Comparison of ENCODE assay signal across 28 cellular contexts in genomic region chr12:120095356-120096135, GRCh38. TPM values are rescaled to one million over a fixed set of nuclear protein-coding genes. Genes with fewer than 3 reads are reported as not detected.
DNase-seq lines count a peak whose midpoint lies in the region; ATAC-seq, FAIRE-seq and TF ChIP-seq lines count a peak whose summit lies in the region.
"Had no signal": no experiment of that assay in that cellular context is flagged by ENCODE, and none has a peak within 500 bp of the region (broad histone marks: within the 10 kb centered on the region; RNA-seq: fewer than 3 reads in every experiment).

No MANE protein-coding gene starts in this region.

- POLR2A ChIA-PET in HepG2 (lab: Yijun Ruan, JAX) = no interaction called here

- H3K36me3 Mint-ChIP-seq in dendritic cell treated with granulocyte-macrophage colony-stimulating factor and Interleukin-4, amounts not matched to agents 40 ng/mL and 50 ng/mL, for 4 days (ENCODE audit: low read depth) = peaks cover 100% of the 10 kb centered on the region

- no peak for TF ChIP-seq RAD21 in HepG2 (CRISPR knock-in tag; IDR thresholded peaks at IDR 0.05)

- H3K27ac ChIP-seq in HepG2 (ENCODE audit: extremely low read length, insufficient read depth, low read length) (no peak overlapping the region), right lobe of liver (no peak overlapping the region), HUES64 (ENCODE audit: low read depth, low read length) (peak overlapping the region; percentile 48; the same call in 1 of the 2 replicates), esophagus squamous epithelium (no peak overlapping the region)
- H3K27ac ChIP-seq: BLaER1, GM23248, KMS-11, ovary had no signal

- no peak for FAIRE-seq in HepG2 (lab: Jason Lieb, UNC)
- FAIRE-seq: astrocyte had no signal

- DNase-seq in HepG2 (ENCODE audit: low spot score) (no peak), right lobe of liver (no peak), esophagus squamous epithelium (lab: John Stamatoyannopoulos, UW) (no peak), NCI-H1436 (lab: John Stamatoyannopoulos, UW) (no peak), SHP77 treated with DMSO at 0.1 percent for 48 hours (lab: John Stamatoyannopoulos, UW) (no peak), NCI-H446 (lab: John Stamatoyannopoulos, UW) (no peak)
- DNase-seq: activated gamma-delta T cell treated with Interleukin-2 at 50 U/mL for 16 hours; activated T-cell treated with anti-CD3 and anti-CD28 coated beads, Interleukin-2, amount 50 U/mL, for 1 hour; central memory CD4-positive, alpha-beta T cell; DMS53; GM23248; MM.1S; NCI-H1105 treated with DMSO at 0.1 percent for 48 hours; NCI-H2029; NCI-H526; ovary; PC-3; SIG-M5 had no signal

- TF ChIP-seq EP300 in HepG2 (IDR thresholded peaks at IDR 0.05; ENCODE audit: low read depth in 2 of 2, low read length in 2 of 2) (no peak), HepG2 (CRISPR knock-in tag; IDR thresholded peaks at IDR 0.05; ENCODE audit: borderline replicate concordance) (no peak)

- no peaks in the 10 kb centered on the region for H3K27me3 Mint-ChIP-seq in dendritic cell treated with granulocyte-macrophage colony-stimulating factor and Interleukin-4, amounts not matched to agents 40 ng/mL and 50 ng/mL, for 4 days
- H3K27me3 Mint-ChIP-seq: stimulated activated memory B cell treated with anti-CD40 and anti-IgM and Interleukin-4, amounts not matched to agents 10 μg/mL and 1 μg/mL and 100 μg/mL, for 72 hours; type B pancreatic cell had no signal

- ATAC-seq in HepG2 (no peak), right lobe of liver (no peak)
- ATAC-seq: PC-3; stimulated activated memory B cell treated with anti-CD40 and anti-IgM and Interleukin-4, amounts not matched to agents 10 μg/mL and 1 μg/mL and 100 μg/mL, for 72 hours had no signal

- intact Hi-C loops in HepG2 (cut with micrococcal nuclease; ENCODE audit: unreplicated experiment) = no loop called here
- intact Hi-C loops in right lobe of liver (cut with DNase I) = loop anchor here in 1 of 2 donors (10.0 kb wide), 1 partner anchor 101 kb away; no protein-coding TSS in a partner anchor
- intact Hi-C loops in dendritic cell treated with granulocyte-macrophage colony-stimulating factor and Interleukin-4, amounts not matched to agents 40 ng/mL and 50 ng/mL, for 4 days (cut with micrococcal nuclease) = no loop called here
- intact Hi-C loops in esophagus squamous epithelium (cut with DNase I) = no loop called here

- no peaks in the 10 kb centered on the region for H3K9me3 Mint-ChIP-seq in dendritic cell treated with granulocyte-macrophage colony-stimulating factor and Interleukin-4, amounts not matched to agents 40 ng/mL and 50 ng/mL, for 4 days
- H3K9me3 Mint-ChIP-seq: nephron; stimulated activated memory B cell treated with anti-CD40 and anti-IgM and Interleukin-4, amounts not matched to agents 10 μg/mL and 1 μg/mL and 100 μg/mL, for 72 hours; T-helper 2 cell treated with Interferon-gamma antibody and Interleukin-4, amounts not matched to agents 5 μg/mL and 100 μg/mL, for 36 hours; type B pancreatic cell had no signal

- no peak overlapping the region for H3K4me3 ChIP-seq in HepG2 (replicated peaks in 1 of 3; ENCODE audit: insufficient read depth in 1 of 3, low read depth in 2 of 3, low read length in 3 of 3)
- no peak overlapping the region for H3K4me3 ChIP-seq in right lobe of liver
- no peak overlapping the region for H3K4me3 ChIP-seq in HUES64 (ENCODE audit: low read length)
- H3K4me3 ChIP-seq in esophagus squamous epithelium = no peak overlapping the region
- H3K4me3 ChIP-seq: BLaER1, GM23248, ovary, skin epidermis had no signal

- H3K4me1 ChIP-seq in HepG2 (ENCODE audit: insufficient read depth, low read length) (peaks cover 17% of the 10 kb centered on the region), right lobe of liver (no peaks in the 10 kb centered on the region), HUES64 (ENCODE audit: insufficient read depth, low read length) (peaks cover 26% of the 10 kb centered on the region), esophagus squamous epithelium (peaks cover 5 to 28% (median 9%) of the 10 kb centered on the region in 3 donors)

- peak overlapping the region; percentile 82 for H3K27ac Mint-ChIP-seq in dendritic cell treated with granulocyte-macrophage colony-stimulating factor and Interleukin-4, amounts not matched to agents 40 ng/mL and 50 ng/mL, for 4 days
- H3K27ac Mint-ChIP-seq: stimulated activated memory B cell treated with anti-CD40 and anti-IgM and Interleukin-4, amounts not matched to agents 10 μg/mL and 1 μg/mL and 100 μg/mL, for 72 hours; type B pancreatic cell had no signal

- no peaks in the 10 kb centered on the region; the same call in 1 of the 2 replicates for H4K20me1 ChIP-seq in HepG2 (ENCODE audit: insufficient read depth, low read length)

- peaks cover 59% of the 10 kb centered on the region for H3K4me1 Mint-ChIP-seq in dendritic cell treated with granulocyte-macrophage colony-stimulating factor and Interleukin-4, amounts not matched to agents 40 ng/mL and 50 ng/mL, for 4 days (ENCODE audit: low read depth)

- H3K9ac ChIP-seq in HepG2 (ENCODE audit: insufficient read depth, low read depth, low read length) = no peak overlapping the region
- H3K9ac ChIP-seq in HUES64 (ENCODE audit: low read depth, low read length) = no peak overlapping the region
- H3K9ac ChIP-seq: GM23248, KMS-11 had no signal

- in situ Hi-C loops in HepG2 (cut with HindIII; ENCODE audit: extremely low pct_ligation_motif_present, low pct_unique_long_range_greater_than_20kb) = no loop called here

- no peak overlapping the region for H3K4me2 ChIP-seq in HepG2 (ENCODE audit: low read depth, low read length)
- H3K4me2 ChIP-seq: KMS-11 had no signal

- no peaks in the 10 kb centered on the region for H3K79me2 ChIP-seq in HepG2 (ENCODE audit: insufficient read depth, low read length)

- TF ChIP-seq POLR2A in HepG2 (IDR thresholded peaks at IDR 0.05; ENCODE audit: insufficient read depth in 1 of 2, low read depth in 2 of 2, low read length in 2 of 2) (no peak), right lobe of liver (IDR thresholded peaks at IDR 0.05) (no peak), esophagus squamous epithelium (IDR thresholded peaks at IDR 0.05) (no peak)

- H3K9me3 ChIP-seq in HepG2 (ENCODE audit: low read length) = no peaks in the 10 kb centered on the region
- H3K9me3 ChIP-seq in right lobe of liver = no peaks in the 10 kb centered on the region
- H3K9me3 ChIP-seq in HUES64 (ENCODE audit: insufficient read depth, low read depth, low read length) = no peaks in the 10 kb centered on the region
- no peaks in the 10 kb centered on the region for H3K9me3 ChIP-seq in esophagus squamous epithelium
- H3K9me3 ChIP-seq: BLaER1, ovary had no signal

- 92% methylated on average over 8 of the region's 21 CpGs for WGBS in HepG2 (ENCODE audit: low lambda C conversion rate)
- 94% methylated on average over 5 of the region's 21 CpGs for WGBS in right lobe of liver (ENCODE audit: insufficient coverage, low coverage, low lambda C conversion rate, missing lambda C conversion rate)
- WGBS in HUES64 = 91% methylated on average over 21 of the region's 21 CpGs
- WGBS in esophagus squamous epithelium, 2 donors = 82 to 100% methylated on average over 1 to 9 of the region's 21 CpGs

- CTCF ChIA-PET in HepG2 (lab: Yijun Ruan, JAX; ENCODE audit: low intra/inter-chr PET ratio, low total read pairs) = no interaction called here

- no peak for TF ChIP-seq CTCF in HepG2 (CRISPR knock-in tag; IDR thresholded peaks at IDR 0.05)
- no peak for TF ChIP-seq CTCF in right lobe of liver (IDR thresholded peaks at IDR 0.05)
- TF ChIP-seq CTCF in esophagus squamous epithelium (IDR thresholded peaks at IDR 0.05) = no peak

- peaks cover 14 to 38% of the 10 kb centered on the region in 2 experiments; a peak in 4 of 5 replicates for H3K36me3 ChIP-seq in HepG2 (replicated peaks in 1 of 2; ENCODE audit: control insufficient read depth in 1 of 2, insufficient read depth in 2 of 2, low read length in 2 of 2)
- peaks cover 0 to 34% (median 12%) of the 10 kb centered on the region in 4 donors for H3K36me3 ChIP-seq in right lobe of liver
- H3K36me3 ChIP-seq in HUES64 (ENCODE audit: insufficient read depth, low read length) = peaks cover 26% of the 10 kb centered on the region
- peaks cover 29 to 100% (median 36%) of the 10 kb centered on the region in 3 donors for H3K36me3 ChIP-seq in esophagus squamous epithelium
- H3K36me3 ChIP-seq: ovary had no signal

- TSS peak; percentile 46 for BruUV-seq in HepG2 (replicated peaks; lab: Mats Ljungman, UMichigan)

- H3K4me3 Mint-ChIP-seq in dendritic cell treated with granulocyte-macrophage colony-stimulating factor and Interleukin-4, amounts not matched to agents 40 ng/mL and 50 ng/mL, for 4 days = no peak overlapping the region
- H3K4me3 Mint-ChIP-seq: nephron; stimulated activated memory B cell treated with anti-CD40 and anti-IgM and Interleukin-4, amounts not matched to agents 10 μg/mL and 1 μg/mL and 100 μg/mL, for 72 hours; T-helper 2 cell treated with Interferon-gamma antibody and Interleukin-4, amounts not matched to agents 5 μg/mL and 100 μg/mL, for 36 hours; type B pancreatic cell had no signal

- H3K27me3 ChIP-seq in HepG2 (ENCODE audit: control insufficient read depth in 1 of 2, insufficient read depth in 2 of 2, low read length in 2 of 2) (no peaks in the 10 kb centered on the region), right lobe of liver (no peaks in the 10 kb centered on the region), HUES64 (ENCODE audit: insufficient read depth, low read length) (no peaks in the 10 kb centered on the region), esophagus squamous epithelium (no peaks in the 10 kb centered on the region)
- H3K27me3 ChIP-seq: BLaER1, ovary had no signal

- H2AFZ ChIP-seq in HepG2 (ENCODE audit: low read length) = no peak overlapping the region
- H2AFZ ChIP-seq: GM23248 had no signal

RNA-seq across cellular contexts. Expression of gene RAB35, which starts 21.0 kb away (rescaled TPM):
- total RNA-seq in HepG2 (2016; rRNA removed; fragmentation: Illumina TruSeq; extraction: Trizol) = 25.9 and 29.1 TPM in 2 replicates
- total RNA-seq in HepG2 (2016; cell fraction: cytosol; rRNA removed; fragmentation: Illumina TruSeq; extraction: Trizol; ENCODE audit: low read depth) = 3.9 and 4.0 TPM in 2 replicates
- total RNA-seq in HepG2 (2016; cell fraction: insoluble cytoplasmic fraction; rRNA removed; fragmentation: Illumina TruSeq; extraction: Trizol) = 24.8 and 29.3 TPM in 2 replicates
- 13.9 and 14.1 TPM in 2 replicates for total RNA-seq in HepG2 (2016; cell fraction: membrane; rRNA removed; fragmentation: Illumina TruSeq; extraction: Trizol)
- total RNA-seq in HepG2 (2016; cell fraction: nucleus; rRNA removed; fragmentation: Illumina TruSeq; extraction: Trizol) = 11.8 and 14.0 TPM in 2 replicates
- polyA plus RNA-seq in HepG2 (2011; rRNA removed) = 25.2 and 32.2 TPM in 2 replicates
- polyA plus RNA-seq in HepG2 (2011; cell fraction: cytosol; rRNA removed) = 23.4 and 25.8 TPM in 2 replicates
- 23.2 and 27.6 TPM in 2 replicates for polyA plus RNA-seq in HepG2 (2011; cell fraction: nucleus; rRNA removed)
- polyA plus RNA-seq in HepG2 (2012) = 24.8 and 25.8 TPM in 2 replicates
- 4.8 and 4.9 TPM in 2 replicates for polyA plus RNA-seq in HepG2 (2016; cell fraction: cytosol; fragmentation: Illumina TruSeq; extraction: Trizol; ENCODE audit: low read depth)
- 33.1 and 35.6 TPM in 2 replicates for polyA plus RNA-seq in HepG2 (2016; cell fraction: insoluble cytoplasmic fraction; fragmentation: Illumina TruSeq; extraction: Trizol; ENCODE audit: low read depth)
- 10.1 and 11.5 TPM in 2 replicates for polyA plus RNA-seq in HepG2 (2016; cell fraction: membrane; fragmentation: Illumina TruSeq; extraction: Trizol; ENCODE audit: low read depth)
- polyA plus RNA-seq in HepG2 (2016; cell fraction: nucleus; fragmentation: Illumina TruSeq; extraction: Trizol; ENCODE audit: insufficient read depth, low read depth) = 32.5 and 34.1 TPM in 2 replicates
- 49.8 and 64.9 TPM in 2 replicates for polyA minus RNA-seq in HepG2 (2011; rRNA and poly(A)+ RNA removed; ENCODE audit: low replicate concordance)
- polyA minus RNA-seq in HepG2 (2011; cell fraction: cytosol; rRNA and poly(A)+ RNA removed) = 17.8 and 21.5 TPM in 2 replicates
- 8.6 and 10.9 TPM in 2 replicates for polyA minus RNA-seq in HepG2 (2011; cell fraction: nucleus; rRNA and poly(A)+ RNA removed)
- 10 to 100 TPM; 11.7 to 22.1 (median 14.7) TPM for total RNA-seq in right lobe of liver
- 34.7 TPM for polyA plus RNA-seq in HUES64 (2013, experiment 1 of 2)
- 29.9 TPM for polyA plus RNA-seq in HUES64 (2013, experiment 2 of 2)
- total RNA-seq in esophagus squamous epithelium = 10 to 100 TPM; 25.8 to 38.9 (median 32.0) TPM
